ENCODE assay signal across 12 cellular contexts in the genomic region with DNA sequence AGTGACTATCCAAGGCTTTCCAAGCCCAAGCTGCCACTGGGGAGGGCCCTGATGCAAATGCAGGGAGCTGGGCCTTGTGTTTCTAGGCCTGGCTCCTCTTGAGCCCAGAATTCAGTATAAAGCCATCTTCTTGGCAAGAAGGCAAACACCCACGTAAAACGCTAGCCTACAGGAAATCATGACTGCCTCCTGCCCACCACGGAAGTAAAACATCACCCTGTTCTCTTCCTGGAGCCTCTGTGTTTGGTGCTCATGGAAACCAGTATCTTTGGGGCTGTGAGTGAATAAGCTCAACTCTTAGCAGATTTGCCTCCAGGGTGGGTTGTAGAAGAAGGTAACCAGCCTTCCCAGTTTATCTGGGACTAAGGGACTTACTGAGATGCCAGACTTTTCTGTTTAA.
DNase-seq lines count a peak whose midpoint lies in the region; ATAC-seq and TF ChIP-seq lines count a peak whose summit lies in the region.
"Had no signal": no experiment of that assay in that cellular context is flagged by ENCODE, and none has a peak within 500 bp of the region (broad histone marks: within the 10 kb centered on the region; RNA-seq: fewer than 3 reads in every experiment).

No MANE protein-coding gene starts in this region.

- peaks cover 5% of the 10 kb centered on the region for H3K27me3 Mint-ChIP-seq in glutamatergic neuron (ENCODE audit: unreplicated experiment)

- no peak overlapping the region for H3K4me3 Mint-ChIP-seq in glutamatergic neuron (ENCODE audit: unreplicated experiment)

- peak; percentile 7 to 9 for DNase-seq in stimulated activated CD4-positive, alpha-beta T cell treated with anti-CD3 and anti-CD28 coated beads, Interleukin-15, amount 100 ng/mL, for 48 hours (ENCODE audit: low read depth in 2 of 2)
- DNase-seq in stimulated activated CD4-positive, alpha-beta T cell treated with anti-CD3 and anti-CD28 coated beads, Interleukin-4, amount 100 ng/mL, for 1 hour: no peak
- DNase-seq in activated CD8-positive, alpha-beta memory T cell treated with anti-CD3 and anti-CD28 coated beads, Interleukin-2, amount 50 U/mL, for 4 hours: peak; percentile 19
- peak; percentile 5 for DNase-seq in central memory CD4-positive, alpha-beta T cell
- no peak for DNase-seq in posterior vena cava (ENCODE audit: low spot score)
- no peak for DNase-seq in glutamatergic neuron
- DNase-seq: EL, posterior cingulate gyrus, small intestine had no signal

- H3K9me3 Mint-ChIP-seq in glutamatergic neuron (ENCODE audit: unreplicated experiment): peaks cover 2% of the 10 kb centered on the region

- TF ChIP-seq CTCF in glutamatergic neuron (IDR thresholded peaks at IDR 0.05; ENCODE audit: partially characterized antibody, unreplicated experiment): no peak

- intact Hi-C loops in posterior vena cava (cut with DNase I): no loop called here

- no peaks in the 10 kb centered on the region for H3K4me1 Mint-ChIP-seq in glutamatergic neuron (ENCODE audit: low read depth, unreplicated experiment)

- ATAC-seq in GM21367 (IDR thresholded peaks at IDR 0.05; ENCODE audit: unreplicated experiment) (no peak), GM18867 (IDR thresholded peaks at IDR 0.05; ENCODE audit: unreplicated experiment) (no peak)
- ATAC-seq: SK-N-SH treated with all-trans-retinoic acid at 6 μM for 48 hours had no signal

- H3K36me3 Mint-ChIP-seq in glutamatergic neuron (ENCODE audit: unreplicated experiment): peaks cover 3% of the 10 kb centered on the region

- no peak overlapping the region for H3K27ac Mint-ChIP-seq in glutamatergic neuron (ENCODE audit: unreplicated experiment)

Comparison
In these comparisons a context has a peak if more than half of its experiments do, and no peak if none do; other contexts are left out.
1. DNase-seq: peak in stimulated activated CD4-positive, alpha-beta T cell treated with anti-CD3 and anti-CD28 coated beads, Interleukin-15, amount 100 ng/mL, for 48 hours (2 of 2), activated CD8-positive, alpha-beta memory T cell treated with anti-CD3 and anti-CD28 coated beads, Interleukin-2, amount 50 U/mL, for 4 hours (single experiment) and central memory CD4-positive, alpha-beta T cell (single experiment); none in stimulated activated CD4-positive, alpha-beta T cell treated with anti-CD3 and anti-CD28 coated beads, Interleukin-4, amount 100 ng/mL, for 1 hour (single experiment), posterior vena cava (single experiment) and glutamatergic neuron (single experiment).